21 cellular contexts compared by ENCODE assay signal in the genomic region with DNA sequence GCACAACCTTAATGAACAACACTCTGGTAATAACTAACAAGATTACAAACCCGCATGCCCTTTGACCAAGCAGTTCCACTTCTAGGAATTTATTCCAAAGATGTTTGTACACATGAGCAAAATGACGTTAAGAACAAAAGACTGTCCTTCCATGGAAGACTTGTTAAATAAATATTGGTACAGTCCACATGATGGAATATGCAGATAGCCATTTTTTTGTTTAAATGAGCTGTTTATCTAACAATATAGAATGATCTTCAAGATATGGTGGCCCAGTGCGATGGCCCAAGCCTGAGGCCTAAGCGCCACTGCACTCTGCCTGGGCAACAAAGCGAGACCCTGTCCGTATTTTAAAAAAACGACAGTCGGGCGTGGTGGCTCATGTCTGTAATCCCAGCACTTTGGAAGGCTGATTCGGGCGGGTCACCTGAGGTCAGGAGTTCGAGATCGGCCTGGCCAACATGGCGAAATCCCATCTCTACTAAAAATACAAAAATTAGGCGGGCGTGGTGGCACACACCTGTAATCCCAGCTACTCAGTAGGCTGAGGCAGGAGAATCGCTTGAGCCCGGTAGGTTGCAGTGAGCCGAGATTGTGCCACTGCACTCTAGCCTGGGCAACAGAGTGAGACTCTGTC. TPM values are rescaled to one million over a fixed set of nuclear protein-coding genes. Genes with fewer than 3 reads are reported as not detected.
DNase-seq lines count a peak whose midpoint lies in the region; ATAC-seq and TF ChIP-seq lines count a peak whose summit lies in the region.
"Had no signal": no experiment of that assay in that cellular context is flagged by ENCODE, and none has a peak within 500 bp of the region (broad histone marks: within the 10 kb centered on the region; RNA-seq: fewer than 3 reads in every experiment).

No MANE protein-coding gene starts in this region.

- H3K4me3 ChIP-seq in NT2/D1 (ENCODE audit: insufficient read length, low read depth) (peak overlapping the region; percentile 2), iPS-20b (ENCODE audit: low read length) (peak overlapping the region; percentile 72; the same call in 1 of the 2 replicates)
- H3K4me3 ChIP-seq: SJSA1 had no signal

- H3K9me3 ChIP-seq in NT2/D1 (ENCODE audit: insufficient read depth, low read length) (no peaks in the 10 kb centered on the region), iPS-20b (ENCODE audit: insufficient read depth, low read depth, low read length) (no peaks in the 10 kb centered on the region)
- H3K9me3 ChIP-seq: SJSA1, upper lobe of left lung had no signal

- H3K27ac ChIP-seq in 22Rv1 (peak overlapping the region; percentile 99), iPS-20b (ENCODE audit: low read length) (no peak overlapping the region)
- H3K27ac ChIP-seq: KMS-11, parathyroid adenoma, SJSA1, upper lobe of left lung had no signal

- H3K27me3 Mint-ChIP-seq in neural crest cell (ENCODE audit: low read depth) = peaks cover 24% of the 10 kb centered on the region

- peaks cover 25% of the 10 kb centered on the region for H3K27me3 ChIP-seq in NT2/D1 (ENCODE audit: insufficient read depth, insufficient read length)
- H3K27me3 ChIP-seq in iPS-20b (ENCODE audit: insufficient read depth, low read length) = peaks cover 21% of the 10 kb centered on the region
- H3K27me3 ChIP-seq: SJSA1 had no signal

- no peaks in the 10 kb centered on the region for H3K36me3 Mint-ChIP-seq in neural crest cell (ENCODE audit: low read depth)
- H3K36me3 Mint-ChIP-seq: activated naive CD8-positive, alpha-beta T cell; naive thymus-derived CD4-positive, alpha-beta T cell had no signal

- H3K27ac Mint-ChIP-seq in neural crest cell (ENCODE audit: unreplicated experiment) = no peak overlapping the region
- H3K27ac Mint-ChIP-seq: activated CD4-positive, alpha-beta T cell treated with anti-CD3 and anti-CD28 coated beads, Interleukin-2, amount 10 ng/mL, durations not matched to agents 24 days and 14 days; activated naive CD8-positive, alpha-beta T cell; dendritic cell treated with granulocyte-macrophage colony-stimulating factor and Interleukin-4, amounts not matched to agents 40 ng/mL and 50 ng/mL, for 4 days; naive thymus-derived CD4-positive, alpha-beta T cell had no signal

- DNase-seq in NT2/D1 (ENCODE audit: low read depth, low spot score) = no peak
- DNase-seq in neural crest cell (ENCODE audit: low read depth, low spot score) = no peak
- no peak for DNase-seq in activated naive CD4-positive, alpha-beta T cell treated with anti-CD3 and anti-CD28 coated beads, Interleukin-2, amount 50 U/mL, for 16 hours
- no peak for DNase-seq in NCI-H510A (lab: John Stamatoyannopoulos, UW)
- DNase-seq: activated CD4-positive, alpha-beta T cell treated with anti-CD3 and anti-CD28 coated beads, Interleukin-2, amount 10 ng/mL, durations not matched to agents 24 days and 14 days; DMS79; GF-D8; naive thymus-derived CD4-positive, alpha-beta T cell; NCI-H2171; NCI-H524 treated with DMSO at 0.1 percent for 48 hours; stimulated activated CD8-positive, alpha-beta memory T cell treated with anti-CD3 and anti-CD28 coated beads, Interleukin-4, amount 100 ng/mL, for 48 hours had no signal

- H3K9me3 Mint-ChIP-seq in neural crest cell = no peaks in the 10 kb centered on the region
- H3K9me3 Mint-ChIP-seq: activated CD4-positive, alpha-beta T cell treated with anti-CD3 and anti-CD28 coated beads, Interleukin-2, amount 10 ng/mL, durations not matched to agents 24 days and 14 days; dendritic cell treated with granulocyte-macrophage colony-stimulating factor and Interleukin-4, amounts not matched to agents 40 ng/mL and 50 ng/mL, for 4 days; naive thymus-derived CD4-positive, alpha-beta T cell had no signal

- no peak for TF ChIP-seq CTCF in 22Rv1 (IDR thresholded peaks at IDR 0.05)
- no peak for TF ChIP-seq CTCF in neural crest cell (conservative IDR thresholded peaks at IDR 0.05)

- H3K36me3 ChIP-seq in NT2/D1 (ENCODE audit: insufficient read depth, insufficient read length, low read length) = no peaks in the 10 kb centered on the region
- H3K36me3 ChIP-seq in iPS-20b (ENCODE audit: insufficient read depth, low read depth, low read length) = no peaks in the 10 kb centered on the region
- H3K36me3 ChIP-seq: SJSA1, upper lobe of left lung had no signal

- ATAC-seq in GM18502 (IDR thresholded peaks at IDR 0.05; ENCODE audit: poor library complexity, unreplicated experiment) (no peak), HG03135 (IDR thresholded peaks at IDR 0.05; ENCODE audit: unreplicated experiment) (no peak)
- ATAC-seq: naive thymus-derived CD4-positive, alpha-beta T cell had no signal

- H3K4me1 ChIP-seq in NT2/D1 (ENCODE audit: insufficient read depth, insufficient read length) (peaks cover 6% of the 10 kb centered on the region), iPS-20b (ENCODE audit: insufficient read depth, low read length) (no peaks in the 10 kb centered on the region; the same call in 1 of the 2 replicates)

- H3K4me1 Mint-ChIP-seq in neural crest cell = peaks cover 24% of the 10 kb centered on the region

- H3K9ac ChIP-seq in NT2/D1 (ENCODE audit: insufficient read length, low read depth) = no peak overlapping the region
- H3K9ac ChIP-seq in iPS-20b (ENCODE audit: low read depth, low read length) = no peak overlapping the region
- H3K9ac ChIP-seq: KMS-11, parathyroid adenoma had no signal

- peak overlapping the region; percentile 28 for H3K4me3 Mint-ChIP-seq in neural crest cell
- H3K4me3 Mint-ChIP-seq: activated CD4-positive, alpha-beta T cell treated with anti-CD3 and anti-CD28 coated beads, Interleukin-2, amount 10 ng/mL, durations not matched to agents 24 days and 14 days; activated naive CD8-positive, alpha-beta T cell; dendritic cell treated with granulocyte-macrophage colony-stimulating factor and Interleukin-4, amounts not matched to agents 40 ng/mL and 50 ng/mL, for 4 days; naive thymus-derived CD4-positive, alpha-beta T cell had no signal

RNA-seq across cellular contexts. Expression of gene AHCY, which starts 7.4 kb away (rescaled TPM):
- total RNA-seq in neural crest cell = 358 TPM in 2 replicates

RNA-seq across cellular contexts. Expression of gene ITCH, which starts 52.5 kb away (rescaled TPM):
- 68.6 and 69.3 TPM in 2 replicates for total RNA-seq in neural crest cell
